Comparison of ENCODE assay signal across 1 cellular context in genomic region chr17:29588017-29588557, GRCh38.
TF ChIP-seq lines count a peak whose summit lies in the region.

No MANE protein-coding gene starts in this region.

TF ChIP-seq in endothelial cell of umbilical vein, 7 proteins besides CTCF, POLR2A, EP300 and RAD21:
- no peak for TF ChIP-seq POLR2AphosphoS5 (IDR thresholded peaks at IDR 0.05; ENCODE audit: insufficient read depth, low read depth, low read length)
- TF ChIP-seq GATA2 (IDR thresholded peaks at IDR 0.05; ENCODE audit: insufficient read depth, insufficient read length, low read depth, low read length) = no peak
- no peak for TF ChIP-seq JUN (IDR thresholded peaks at IDR 0.05; ENCODE audit: borderline replicate concordance, insufficient read depth, insufficient read length, low read depth)
- no peak for TF ChIP-seq MYC (IDR thresholded peaks at IDR 0.05; ENCODE audit: low read depth, low read length)
- TF ChIP-seq MAX (IDR thresholded peaks at IDR 0.05; ENCODE audit: insufficient read depth, insufficient read length) = no peak
- TF ChIP-seq FOS (IDR thresholded peaks at IDR 0.05; ENCODE audit: borderline replicate concordance, insufficient read depth, low read length) = no peak
- TF ChIP-seq EZH2 (IDR thresholded peaks at IDR 0.05; ENCODE audit: borderline replicate concordance, low read depth, low read length, severe bottlenecking) = no peak
